Comparison of ENCODE assay signal across 1 cellular context in the genomic region with DNA sequence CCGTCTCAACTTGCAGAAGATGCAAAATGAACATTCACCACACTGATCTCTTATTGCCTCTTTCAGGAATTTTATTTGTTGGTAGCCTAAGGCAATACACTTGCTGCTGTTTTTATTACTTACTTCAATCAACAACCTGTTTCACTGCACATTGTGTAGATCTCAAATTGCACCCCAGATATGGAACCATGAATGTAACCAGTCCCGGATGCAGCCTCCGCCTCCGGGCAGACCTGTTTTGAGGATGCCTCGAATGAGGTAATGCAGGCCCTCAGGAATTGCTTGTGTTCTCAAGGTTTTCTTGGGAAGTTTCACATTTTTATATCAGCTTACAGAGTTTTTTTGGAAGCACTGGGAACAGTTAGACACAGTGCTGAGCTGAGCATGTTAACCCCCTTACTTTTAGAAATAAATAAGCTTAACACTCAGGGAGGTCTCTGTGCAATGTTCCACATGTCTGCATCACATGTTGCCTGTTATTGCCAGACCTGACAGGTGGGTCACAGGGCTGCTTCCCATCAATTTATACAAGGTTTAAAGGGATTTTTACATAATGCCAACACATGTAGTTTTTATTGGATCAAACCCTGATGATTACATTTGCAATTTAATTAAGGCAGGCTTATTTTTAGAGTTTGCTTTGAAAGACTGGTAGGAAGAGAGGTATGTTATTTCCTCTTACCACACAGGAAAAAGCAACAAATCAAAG.
TF ChIP-seq lines count a peak whose summit lies in the region.

No MANE protein-coding gene starts in this region.

TF ChIP-seq in SK-N-SH, 30 proteins besides CTCF, POLR2A, EP300 and RAD21 (continued from another document):
- TF ChIP-seq, protein P1, sequence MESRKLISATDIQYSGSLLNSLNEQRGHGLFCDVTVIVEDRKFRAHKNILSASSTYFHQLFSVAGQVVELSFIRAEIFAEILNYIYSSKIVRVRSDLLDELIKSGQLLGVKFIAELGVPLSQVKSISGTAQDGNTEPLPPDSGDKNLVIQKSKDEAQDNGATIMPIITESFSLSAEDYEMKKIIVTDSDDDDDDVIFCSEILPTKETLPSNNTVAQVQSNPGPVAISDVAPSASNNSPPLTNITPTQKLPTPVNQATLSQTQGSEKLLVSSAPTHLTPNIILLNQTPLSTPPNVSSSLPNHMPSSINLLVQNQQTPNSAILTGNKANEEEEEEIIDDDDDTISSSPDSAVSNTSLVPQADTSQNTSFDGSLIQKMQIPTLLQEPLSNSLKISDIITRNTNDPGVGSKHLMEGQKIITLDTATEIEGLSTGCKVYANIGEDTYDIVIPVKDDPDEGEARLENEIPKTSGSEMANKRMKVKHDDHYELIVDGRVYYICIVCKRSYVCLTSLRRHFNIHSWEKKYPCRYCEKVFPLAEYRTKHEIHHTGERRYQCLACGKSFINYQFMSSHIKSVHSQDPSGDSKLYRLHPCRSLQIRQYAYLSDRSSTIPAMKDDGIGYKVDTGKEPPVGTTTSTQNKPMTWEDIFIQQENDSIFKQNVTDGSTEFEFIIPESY (IDR thresholded peaks at IDR 0.05; ENCODE audit: borderline replicate concordance, low read depth), result no peak
